24 cellular contexts compared by ENCODE assay signal in the genomic region with DNA sequence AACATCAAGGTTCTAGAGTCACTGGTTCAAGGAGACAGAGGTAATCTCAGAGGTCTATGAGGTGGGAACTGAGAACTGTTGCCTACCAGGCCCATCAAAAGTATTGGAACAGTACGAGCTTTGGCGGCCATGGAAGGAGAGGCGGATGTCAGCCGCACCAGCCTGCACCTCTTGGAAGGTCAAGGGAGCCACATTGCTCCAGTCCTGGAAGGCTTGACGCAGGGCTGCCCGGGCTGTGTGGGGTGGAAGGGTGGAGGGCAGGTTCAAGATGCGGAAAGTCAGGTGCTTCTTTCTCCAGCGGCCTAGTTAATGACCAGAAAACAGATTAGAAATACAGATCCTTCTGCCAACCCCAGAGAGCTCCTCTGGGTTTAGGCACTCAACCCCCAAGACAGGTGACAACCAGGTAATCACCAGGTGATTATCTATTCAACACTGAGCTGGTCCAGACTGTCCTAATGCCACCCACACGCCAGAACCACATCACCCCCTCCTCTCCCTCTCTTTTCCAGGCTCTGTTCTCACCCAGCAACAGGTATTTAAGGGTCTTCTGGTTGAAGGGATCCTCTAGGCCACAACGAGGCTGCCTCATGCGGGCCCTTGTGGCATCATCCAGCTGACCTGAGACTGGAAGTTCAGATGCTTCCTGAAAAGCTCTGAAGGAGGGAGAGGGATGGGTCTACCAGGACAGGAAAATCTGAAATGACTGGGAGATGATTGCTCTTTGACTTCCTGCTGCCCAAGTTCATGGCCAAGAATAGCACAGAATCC. TPM values are rescaled to one million over a fixed set of nuclear protein-coding genes. Genes with fewer than 3 reads are reported as not detected.
"Had no signal": no experiment of that assay in that cellular context is flagged by ENCODE, and none has a peak within 500 bp of the region (broad histone marks: within the 10 kb centered on the region; RNA-seq: fewer than 3 reads in every experiment).

No MANE protein-coding gene starts in this region.

- H3K9me3 Mint-ChIP-seq: activated naive CD4-positive, alpha-beta T cell treated with anti-CD3 and anti-CD28 coated beads for 36 hours; activated T-cell treated with anti-CD3 and anti-CD28 coated beads, Interleukin-2, amount 50 U/mL, for 24 hours; activated T-helper 2 cell treated with anti-CD3 and anti-CD28 coated beads, Interferon-gamma antibody, Interleukin-2, Interleukin-4, amounts not matched to agents 10 μg/mL and 5 μg/mL and 100 μg/mL, durations not matched to agents 14 hours and 24 hours and 36 hours; immature natural killer cell; mesothelial cell of epicardium; naive thymus-derived CD8-positive, alpha-beta T cell; neural progenitor cell; stimulated activated naive B cell treated with anti-CD40 and anti-IgM and Interleukin-4, amounts not matched to agents 10 μg/mL and 1 μg/mL and 100 μg/mL, for 72 hours; WTC11 had no signal

- H3K27ac Mint-ChIP-seq: activated naive CD4-positive, alpha-beta T cell treated with anti-CD3 and anti-CD28 coated beads for 36 hours; activated T-cell treated with anti-CD3 and anti-CD28 coated beads, Interleukin-2, amount 50 U/mL, for 24 hours; activated T-helper 2 cell treated with anti-CD3 and anti-CD28 coated beads, Interferon-gamma antibody, Interleukin-2, Interleukin-4, amounts not matched to agents 10 μg/mL and 5 μg/mL and 100 μg/mL, durations not matched to agents 14 hours and 24 hours and 36 hours; mesothelial cell of epicardium; stimulated activated naive B cell treated with anti-CD40 and anti-IgM and Interleukin-4, amounts not matched to agents 10 μg/mL and 1 μg/mL and 100 μg/mL, for 72 hours; WTC11 had no signal

- H3K36me3 ChIP-seq: cardiac muscle cell, neural progenitor cell, upper lobe of right lung had no signal

- H3K27me3 Mint-ChIP-seq: activated T-cell treated with anti-CD3 and anti-CD28 coated beads, Interleukin-2, amount 50 U/mL, for 24 hours had no signal

- DNase-seq: activated CD8-positive, alpha-beta memory T cell treated with anti-CD3 and anti-CD28 coated beads for 24 hours; activated CD8-positive, alpha-beta memory T cell treated with anti-CD3 and anti-CD28 coated beads, Interleukin-2, amount 50 U/mL, for 4 hours; activated naive CD4-positive, alpha-beta T cell treated with anti-CD3 and anti-CD28 coated beads for 36 hours; activated T-cell treated with anti-CD3 and anti-CD28 coated beads, Interleukin-2, amount 50 U/mL, for 24 hours; cortex of kidney; erythroblast; foreskin keratinocyte; immature natural killer cell; kidney glomerular epithelial cell; left lung; naive thymus-derived CD8-positive, alpha-beta T cell; stimulated activated CD4-positive, alpha-beta T cell treated with anti-CD3 and anti-CD28 coated beads, Interleukin-15, amount 100 ng/mL, for 24 hours; stimulated activated naive B cell treated with anti-CD40 and anti-IgM and Interleukin-4, amounts not matched to agents 10 μg/mL and 1 μg/mL and 100 μg/mL, for 72 hours; T-helper 9 cell; upper lobe of right lung had no signal

- H3K4me2 ChIP-seq: neural progenitor cell had no signal

- H3K4me3 Mint-ChIP-seq: activated naive CD4-positive, alpha-beta T cell treated with anti-CD3 and anti-CD28 coated beads for 36 hours; activated T-cell treated with anti-CD3 and anti-CD28 coated beads, Interleukin-2, amount 50 U/mL, for 24 hours; immature natural killer cell; mesothelial cell of epicardium; naive thymus-derived CD8-positive, alpha-beta T cell; stimulated activated naive B cell treated with anti-CD40 and anti-IgM and Interleukin-4, amounts not matched to agents 10 μg/mL and 1 μg/mL and 100 μg/mL, for 72 hours; WTC11 had no signal

- H3K9ac ChIP-seq: neural progenitor cell had no signal

- H3K4me3 ChIP-seq: cardiac muscle cell, hepatocyte, lung, neural progenitor cell, smooth muscle cell had no signal

- H3K4me1 Mint-ChIP-seq: immature natural killer cell had no signal

- H3K27ac ChIP-seq: cardiac muscle cell, foreskin keratinocyte, hepatocyte, left lung, neural progenitor cell, upper lobe of right lung had no signal

- H3K36me3 Mint-ChIP-seq: immature natural killer cell; mesothelial cell of epicardium; neural progenitor cell; stimulated activated naive B cell treated with anti-CD40 and anti-IgM and Interleukin-4, amounts not matched to agents 10 μg/mL and 1 μg/mL and 100 μg/mL, for 72 hours; WTC11 had no signal

- H3K27me3 ChIP-seq: cardiac muscle cell, foreskin keratinocyte, hepatocyte, left lung, neural progenitor cell, upper lobe of right lung had no signal

- H3K9me3 ChIP-seq: left lung, upper lobe of right lung had no signal

RNA-seq across cellular contexts. Expression of gene MMP19, which starts 2.0 kb away (rescaled TPM):
- total RNA-seq: activated T-helper 2 cell treated with anti-CD3 and anti-CD28 coated beads, Interferon-gamma antibody, Interleukin-2, Interleukin-4, amounts not matched to agents 10 μg/mL and 5 μg/mL and 100 μg/mL, durations not matched to agents 14 hours and 24 hours and 36 hours; cardiac muscle cell; T-helper 1 cell treated with Interleukin-12 subunit alpha and Interleukin-12 subunit beta and Interleukin-4 antibody, amounts not matched to agents 30 ng/mL and 1 ng/mL, for 36 hours had no signal
